Comparison of ENCODE assay signal across 33 cellular contexts in genomic region chr2:47941936-47942335, GRCh38.
"Had no signal": no experiment of that assay in that cellular context is flagged by ENCODE, and none has a peak within 500 bp of the region (broad histone marks: within the 10 kb centered on the region; RNA-seq: fewer than 3 reads in every experiment).

No MANE protein-coding gene starts in this region.

- H3K27me3 ChIP-seq: adrenal gland, ascending aorta, body of pancreas, brain microvascular endothelial cell, breast epithelium, cardiac muscle cell had no signal

- ATAC-seq: activated naive CD4-positive, alpha-beta T cell treated with anti-CD3 and anti-CD28 coated beads, Interleukin-2, amount 50 U/mL, for 72 hours; activated naive CD8-positive, alpha-beta T cell treated with anti-CD3 and anti-CD28 coated beads, Interleukin-2, amount 50 U/mL, for 24 hours; activated T-cell treated with anti-CD3 and anti-CD28 coated beads, Interleukin-2, amount 50 U/mL, for 4 hours; activated T-cell treated with anti-CD3 and anti-CD28 coated beads, Interleukin-2, amount 50 U/mL, for 72 hours; activated T-helper 17 cell treated with anti-CD3 and anti-CD28 coated beads, Interleukin-2, amount 50 U/mL, for 72 hours; body of pancreas had no signal

- DNase-seq: activated effector memory CD4-positive, alpha-beta T cell treated with anti-CD3 and anti-CD28 coated beads, Interleukin-2, amount 50 U/mL, for 16 hours; activated effector memory CD4-positive, alpha-beta T cell treated with Interleukin-2 at 50 U/mL for 16 hours; activated gamma-delta T cell; activated gamma-delta T cell treated with Interleukin-2 at 50 U/mL for 16 hours; activated naive CD4-positive, alpha-beta T cell; activated naive CD4-positive, alpha-beta T cell treated with anti-CD3 and anti-CD28 coated beads for 36 hours; activated naive CD4-positive, alpha-beta T cell treated with anti-CD3 and anti-CD28 coated beads, Interleukin-2, amount 10 ng/mL, durations not matched to agents 7 days and 5 days; activated naive CD4-positive, alpha-beta T cell treated with anti-CD3 and anti-CD28 coated beads, Interleukin-2, amount 50 U/mL, for 16 hours; activated naive CD4-positive, alpha-beta T cell treated with Interleukin-2 at 50 U/mL for 16 hours; activated naive CD8-positive, alpha-beta T cell treated with anti-CD3 and anti-CD28 coated beads for 36 hours; activated naive CD8-positive, alpha-beta T cell treated with anti-CD3 and anti-CD28 coated beads, Interleukin-2, amount 10 ng/mL, durations not matched to agents 7 days and 5 days; activated naive CD8-positive, alpha-beta T cell treated with anti-CD3 and anti-CD28 coated beads, Interleukin-2, amount 50 U/mL, for 24 hours; activated T-cell treated with anti-CD3 and anti-CD28 coated beads for 4 hours; activated T-cell treated with anti-CD3 and anti-CD28 coated beads, Interleukin-2, amount 50 U/mL, for 1 hour; activated T-cell treated with anti-CD3 and anti-CD28 coated beads, Interleukin-2, amount 50 U/mL, for 24 hours; activated T-cell treated with anti-CD3 and anti-CD28 coated beads, Interleukin-2, amount 50 U/mL, for 4 hours; activated T-cell treated with anti-CD3 and anti-CD28 coated beads, Interleukin-2, amount 50 U/mL, for 48 hours; activated T-cell treated with anti-CD3 and anti-CD28 coated beads, Interleukin-2, amount 50 U/mL, for 72 hours; adrenal gland; amniotic stem cell; amygdala; anterior cingulate cortex; aorta; body of pancreas; brain microvascular endothelial cell; caudate nucleus; central memory CD4-positive, alpha-beta T cell; cerebellar nuclear complex had no signal

- H3K4me3 ChIP-seq: adrenal gland, ascending aorta, body of pancreas, breast epithelium, cardiac muscle cell had no signal

- H3K27ac ChIP-seq: adrenal gland, ascending aorta, body of pancreas, brain microvascular endothelial cell, breast epithelium, cardiac muscle cell had no signal

- H3K36me3 ChIP-seq: adrenal gland, ascending aorta, brain microvascular endothelial cell, breast epithelium, cardiac muscle cell had no signal

- H3K4me1 ChIP-seq: adrenal gland, ascending aorta, body of pancreas, breast epithelium had no signal

- H3K9me3 ChIP-seq: adrenal gland, ascending aorta, body of pancreas, breast epithelium had no signal
